Comparison of ENCODE assay signal across 1 cellular context in genomic region chr6:135180458-135181332, GRCh38.
TF ChIP-seq lines count a peak whose summit lies in the region.

TSS of gene MYB (plus strand) at chr6:135181308. CDS start at chr6:135181514, 206 bp downstream.

TF ChIP-seq in H1, 55 proteins besides CTCF, POLR2A, EP300 and RAD21:
- TF ChIP-seq MAX (IDR thresholded peaks at IDR 0.05) (peak; percentile 67), ZNF274 (IDR thresholded peaks at IDR 0.05; ENCODE audit: borderline replicate concordance, extremely low read depth, low read length) (no peak), ASH2L (IDR thresholded peaks at IDR 0.05; ENCODE audit: low read length) (peak; percentile 68), ATF2 (IDR thresholded peaks at IDR 0.05; ENCODE audit: low read length) (no peak), TAF7 (optimal IDR thresholded peaks at IDR 0.05; ENCODE audit: borderline replicate concordance, low read depth, low read length) (no peak), ATF3 (IDR thresholded peaks at IDR 0.05; ENCODE audit: insufficient read depth, low read depth, low read length) (no peak), CBX5 (IDR thresholded peaks at IDR 0.05; ENCODE audit: low read depth, low read length) (no peak), NANOG (IDR thresholded peaks at IDR 0.05; ENCODE audit: insufficient read depth, low read depth, low read length, poor library complexity, severe bottlenecking) (no peak), TEAD4 (IDR thresholded peaks at IDR 0.05; ENCODE audit: low read depth, low read length) (no peak), EGR1 (IDR thresholded peaks at IDR 0.05; ENCODE audit: borderline replicate concordance, low read depth, low read length) (peak; percentile 17; the same call in 1 of the 2 replicates), NRF1 (IDR thresholded peaks at IDR 0.05; ENCODE audit: low read depth, low read length) (0 out of 2 replicates have a peak, but pooled peaks have one; percentile 37), RXRA (IDR thresholded peaks at IDR 0.05; ENCODE audit: insufficient read depth, low read depth, low read length) (no peak), BACH1 (IDR thresholded peaks at IDR 0.05; ENCODE audit: low read length) (no peak), GTF2F1 (IDR thresholded peaks at IDR 0.05; ENCODE audit: borderline replicate concordance, low read depth, low read length) (no peak), JUN (IDR thresholded peaks at IDR 0.05; ENCODE audit: low read depth, low read length) (no peak), TAF1 (IDR thresholded peaks at IDR 0.05; ENCODE audit: low read depth, low read length) (peak; percentile 69), POLR2AphosphoS5 (IDR thresholded peaks at IDR 0.05; ENCODE audit: low read depth, low read length) (peak; percentile 18; the same call in 1 of the 2 replicates), KDM4A (IDR thresholded peaks at IDR 0.05; ENCODE audit: low read depth, low read length, severe bottlenecking) (peak; percentile 56), TCF12 (IDR thresholded peaks at IDR 0.05; ENCODE audit: low read depth, low read length) (no peak), KDM5A (IDR thresholded peaks at IDR 0.05; ENCODE audit: low read length) (no peak), E2F6 (IDR thresholded peaks at IDR 0.05) (peak; percentile 83)
